In genomic region chr9:111970827-111971226, GRCh38 we compare ENCODE assay signal across 20 cellular contexts.
"Had no signal": no experiment of that assay in that cellular context is flagged by ENCODE, and none has a peak within 500 bp of the region (broad histone marks: within the 10 kb centered on the region; RNA-seq: fewer than 3 reads in every experiment).

No MANE protein-coding gene starts in this region.

- H3K36me3 ChIP-seq: colonic mucosa, thyroid gland, uterus had no signal

- H3K9ac ChIP-seq: parathyroid adenoma had no signal

- H3K4me1 ChIP-seq: colonic mucosa, parathyroid adenoma, thyroid gland, uterus had no signal

- DNase-seq: activated CD4-positive, alpha-beta T cell treated with anti-CD3 and anti-CD28 coated beads, Interleukin-2, amount 10 ng/mL, durations not matched to agents 7 days and 5 days; activated CD8-positive, alpha-beta memory T cell treated with anti-CD3 and anti-CD28 coated beads, Interleukin-2, amount 50 U/mL, for 48 hours; activated gamma-delta T cell; activated T-cell treated with anti-CD3 and anti-CD28 coated beads, Interleukin-2, amount 50 U/mL, for 72 hours; caudate nucleus; colonic mucosa; foreskin fibroblast; head of caudate nucleus; immature natural killer cell; left colon; mucosa of descending colon; naive thymus-derived CD4-positive, alpha-beta T cell; stimulated activated CD4-positive, alpha-beta T cell treated with anti-CD3 and anti-CD28 coated beads, Interleukin-2, amount 100 ng/mL, for 48 hours; T-helper 9 cell; thyroid gland; uterus had no signal

- H3K4me3 ChIP-seq: colonic mucosa, lung, mucosa of descending colon, thyroid gland, uterus had no signal

- H3K79me2 ChIP-seq: parathyroid adenoma had no signal

- H3K27me3 ChIP-seq: colonic mucosa, thyroid gland, uterus had no signal

- H3K27ac ChIP-seq: colonic mucosa, parathyroid adenoma, thyroid gland, uterus had no signal

- ATAC-seq: activated naive CD4-positive, alpha-beta T cell treated with anti-CD3 and anti-CD28 coated beads, Interleukin-2, amount 50 U/mL, for 72 hours; activated T-cell treated with anti-CD3 and anti-CD28 coated beads, Interleukin-2, amount 50 U/mL, for 72 hours; left colon; mucosa of descending colon; naive thymus-derived CD4-positive, alpha-beta T cell; stimulated activated memory B cell treated with anti-CD40 and anti-IgM and Interleukin-4, amounts not matched to agents 10 μg/mL and 1 μg/mL and 100 μg/mL, for 72 hours had no signal

- H3K9me3 ChIP-seq: colonic mucosa, mucosa of descending colon, thyroid gland, uterus had no signal

- H2AFZ ChIP-seq: parathyroid adenoma had no signal
